In genomic region chrX:78064698-78065601, GRCh38 we compare ENCODE assay signal across 8 cellular contexts. TPM values are rescaled to one million over a fixed set of nuclear protein-coding genes. Genes with fewer than 3 reads are reported as not detected.
DNase-seq lines count a peak whose midpoint lies in the region; ATAC-seq and TF ChIP-seq lines count a peak whose summit lies in the region.
"Not testable (repeated sequence)": the region's sequence is repeated elsewhere in the genome, so short reads cannot be mapped to it uniquely, and the experiment has no call there.

No MANE protein-coding gene starts in this region.

- H3K4me3 ChIP-seq in A673 (ENCODE audit: low read depth, low read length, poor library complexity, severe bottlenecking), result not testable (repeated sequence)

- ATAC-seq in GM18502 (IDR thresholded peaks at IDR 0.05; ENCODE audit: poor library complexity, unreplicated experiment) (peak; percentile 87), GM21526 (IDR thresholded peaks at IDR 0.05; ENCODE audit: low FRiP score, unreplicated experiment) (peak; percentile 74), HG03064 (IDR thresholded peaks at IDR 0.05; ENCODE audit: low read depth, unreplicated experiment) (peak; percentile 81)
- ATAC-seq in activated CD8-positive, alpha-beta T cell treated with anti-CD3 and anti-CD28 coated beads for 36 hours, result peak; percentile 93

- not testable (repeated sequence) for H3K27me3 Mint-ChIP-seq in activated CD8-positive, alpha-beta T cell treated with anti-CD3 and anti-CD28 coated beads for 36 hours

- not testable (repeated sequence) for H3K36me3 Mint-ChIP-seq in activated CD8-positive, alpha-beta T cell treated with anti-CD3 and anti-CD28 coated beads for 36 hours (ENCODE audit: low read depth)

- intact Hi-C loops in A673 (cut with micrococcal nuclease; ENCODE audit: unreplicated experiment); activated CD8-positive, alpha-beta T cell treated with anti-CD3 and anti-CD28 coated beads for 36 hours (cut with micrococcal nuclease): not testable (repeated sequence)

- not testable (repeated sequence) for BruUV-seq in A673 (replicated peaks; lab: Mats Ljungman, UMichigan)

- not testable (repeated sequence) for H3K27me3 ChIP-seq in A673 (replicated peaks; ENCODE audit: insufficient read depth, low read depth, low read length, poor library complexity)

- peak overlapping the region; percentile 68 for H3K27ac Mint-ChIP-seq in activated CD8-positive, alpha-beta T cell treated with anti-CD3 and anti-CD28 coated beads for 36 hours

- not testable (repeated sequence) for H3K36me3 ChIP-seq in A673 (ENCODE audit: insufficient read depth, low read length, poor library complexity, severe bottlenecking)

- CTCF ChIA-PET in A673 (lab: Charles Lee), result not testable (repeated sequence)
- CTCF ChIA-PET in activated CD8-positive, alpha-beta T cell treated with anti-CD3 and anti-CD28 coated beads for 36 hours (lab: Charles Lee), result interaction anchor here (0.7 to 1.7 kb wide), 4 partner anchors 27 to 166 kb away, joined by 3 to 5 read pairs (median 4); partner anchors contain the start of gene COX7B

- peaks cover 12% of the 10 kb centered on the region for H3K4me1 Mint-ChIP-seq in activated CD8-positive, alpha-beta T cell treated with anti-CD3 and anti-CD28 coated beads for 36 hours (ENCODE audit: low read depth)

- not testable (repeated sequence) for TF ChIP-seq CTCF in A673 (conservative IDR thresholded peaks at IDR 0.05; ENCODE audit: low read depth, low read length); activated CD8-positive, alpha-beta T cell treated with anti-CD3 and anti-CD28 coated beads for 36 hours (IDR thresholded peaks at IDR 0.05)

- H3K4me1 ChIP-seq in A673 (ENCODE audit: insufficient read depth, low read length, poor library complexity, severe bottlenecking), result not testable (repeated sequence)

- not testable (repeated sequence) for H3K9me3 Mint-ChIP-seq in activated CD8-positive, alpha-beta T cell treated with anti-CD3 and anti-CD28 coated beads for 36 hours

- not testable (repeated sequence) for H3K27ac ChIP-seq in A673 (ENCODE audit: low read depth, low read length, poor library complexity, severe bottlenecking)

- not testable (repeated sequence) for H3K4me3 Mint-ChIP-seq in activated CD8-positive, alpha-beta T cell treated with anti-CD3 and anti-CD28 coated beads for 36 hours

- DNase-seq in A673 (ENCODE audit: low spot score) (peak; percentile 44), M059J (ENCODE audit: low read depth) (peak; percentile 86), dermis blood vessel endothelial cell (peak; percentile 62), lung microvascular endothelial cell (ENCODE audit: low read depth in 2 of 2) (peak; percentile 5 to 65)
- DNase-seq in activated CD8-positive, alpha-beta T cell treated with anti-CD3 and anti-CD28 coated beads for 36 hours, result peak; percentile 32

- not testable (repeated sequence) for H3K9me3 ChIP-seq in A673 (ENCODE audit: low read depth, low read length, poor library complexity, severe bottlenecking)

- POLR2A ChIA-PET in A673 (lab: Charles Lee; ENCODE audit: low non-redundant PET), result not testable (repeated sequence)
- POLR2A ChIA-PET in activated CD8-positive, alpha-beta T cell treated with anti-CD3 and anti-CD28 coated beads for 36 hours (lab: Charles Lee), result interaction anchor here (0.7 to 1.3 kb wide), 2 partner anchors 9 to 10 kb away, joined by 3 to 4 read pairs; no protein-coding TSS in a partner anchor

RNA-seq across cellular contexts. Expression of gene PGK1, which starts 39.1 kb away (rescaled TPM):
- total RNA-seq in A673 (2021) (432 and 438 TPM in 2 replicates), dermis blood vessel endothelial cell (284 and 379 TPM in 2 replicates), lung microvascular endothelial cell (122 and 135 TPM in 2 replicates)
- 663 and 1,592 TPM in 2 replicates for total RNA-seq in M059J (2014; rRNA removed; shearing (Covaris generic))
- 1,000 to 10,000 TPM; 1,745 to 1,759 TPM for total RNA-seq in activated CD8-positive, alpha-beta T cell treated with anti-CD3 and anti-CD28 coated beads for 36 hours

Comparison
In these comparisons a context has a peak if more than half of its experiments do, and no peak if none do; other contexts are left out.
1. DNase-seq: peak in every context shown above with its lines; median percentile 86 in M059J; 62 in dermis blood vessel endothelial cell; 44 in A673; 35 in lung microvascular endothelial cell; 32 in activated CD8-positive, alpha-beta T cell treated with anti-CD3 and anti-CD28 coated beads for 36 hours.